Comparison of ENCODE assay signal across 28 cellular contexts in the genomic region with DNA sequence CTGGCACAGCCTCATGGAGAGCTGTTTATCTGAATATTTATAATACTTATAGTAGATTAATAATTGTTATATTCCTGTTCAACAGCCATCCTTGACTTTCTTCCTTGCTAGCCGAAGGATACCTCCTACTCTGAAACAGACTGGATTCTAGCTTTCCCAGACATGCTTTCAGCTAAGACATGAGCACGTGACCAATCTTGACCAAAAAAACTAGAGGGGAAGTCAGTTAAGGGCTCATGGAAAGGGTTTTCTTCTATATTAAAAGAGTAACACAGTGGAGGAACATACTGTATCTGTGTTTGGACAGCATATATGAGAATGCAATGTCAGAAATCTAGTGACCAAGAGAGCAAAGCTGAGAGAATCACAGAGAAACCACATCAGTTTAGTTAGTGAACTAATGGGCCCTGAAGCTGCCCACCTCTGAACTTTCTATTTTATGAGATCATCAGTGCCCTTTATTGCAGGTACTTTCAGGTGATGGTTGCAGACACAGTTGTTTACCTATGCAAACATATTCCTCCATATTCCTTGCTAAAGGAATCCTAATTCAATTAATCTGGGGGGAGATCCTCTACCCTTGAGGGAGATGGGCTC.
"Had no signal": no experiment of that assay in that cellular context is flagged by ENCODE, and none has a peak within 500 bp of the region (broad histone marks: within the 10 kb centered on the region; RNA-seq: fewer than 3 reads in every experiment).

No MANE protein-coding gene starts in this region.

- DNase-seq: colonic mucosa; dermis blood vessel endothelial cell; effector CD4-positive, alpha-beta T cell; endodermal cell; erythroblast; foreskin keratinocyte; immature natural killer cell; left lung; lower lobe of right lung; mesenchymal stem cell; midbrain; occipital lobe; pancreas; retina; spleen; stimulated activated CD4-positive, alpha-beta T cell treated with anti-CD3 and anti-CD28 coated beads, Interleukin-15, amount 100 ng/mL, for 24 hours; stimulated activated CD4-positive, alpha-beta T cell treated with anti-CD3 and anti-CD28 coated beads, Interleukin-1b, Interleukin-23, amount 100 ng/mL, for 48 hours; stimulated activated CD4-positive, alpha-beta T cell treated with anti-CD3 and anti-CD28 coated beads, Interleukin-4, amount 100 ng/mL, for 24 hours; stimulated activated naive CD8-positive, alpha-beta T cell treated with anti-CD3 and anti-CD28 coated beads, Interleukin-15, amount 100 ng/mL, for 72 hours; transverse colon had no signal

- H3K27ac ChIP-seq: colonic mucosa, foreskin keratinocyte, lower lobe of right lung, neural progenitor cell, pancreas, prostate gland, thoracic aorta, transverse colon had no signal

- H3K36me3 Mint-ChIP-seq: immature natural killer cell; natural killer cell treated with Interleukin-12 subunit alpha and Interleukin-12 subunit beta and Interleukin-15 and Interleukin-18, amount 100 ng/mL, for 72 hours; neural progenitor cell; stimulated activated memory B cell treated with anti-CD40 and anti-IgM and Interleukin-4, amounts not matched to agents 10 μg/mL and 1 μg/mL and 100 μg/mL, for 72 hours had no signal

- H3K9ac ChIP-seq: neural progenitor cell had no signal

- H3K27ac Mint-ChIP-seq: endodermal cell; immature natural killer cell; natural killer cell treated with Interleukin-12 subunit alpha and Interleukin-12 subunit beta and Interleukin-15 and Interleukin-18, amount 100 ng/mL, for 72 hours; neural progenitor cell; stimulated activated memory B cell treated with anti-CD40 and anti-IgM and Interleukin-4, amounts not matched to agents 10 μg/mL and 1 μg/mL and 100 μg/mL, for 72 hours; stimulated activated naive CD8-positive, alpha-beta T cell treated with anti-CD3 and anti-CD28 coated beads, Interleukin-15, amount 100 ng/mL, for 72 hours had no signal

- H3K9me3 ChIP-seq: colonic mucosa, left lung, lower lobe of right lung, pancreas, prostate gland, thoracic aorta, transverse colon had no signal

- FAIRE-seq: endothelial cell of umbilical vein, keratinocyte, pancreas had no signal

- H3K4me1 Mint-ChIP-seq: endodermal cell had no signal

- ATAC-seq: foreskin keratinocyte; left lung; lower lobe of right lung; natural killer cell treated with Interleukin-12 subunit alpha and Interleukin-12 subunit beta and Interleukin-15 and Interleukin-18, amount 100 ng/mL, for 72 hours; pancreas; sciatic nerve; stimulated activated naive CD8-positive, alpha-beta T cell treated with anti-CD3 and anti-CD28 coated beads, Interleukin-15, amount 100 ng/mL, for 72 hours had no signal

- H3K36me3 ChIP-seq: colonic mucosa, left lung, lower lobe of right lung, neural progenitor cell, pancreas, prostate gland, spleen, thoracic aorta, transverse colon had no signal

- H3K27me3 ChIP-seq: colonic mucosa, foreskin keratinocyte, left lung, neural progenitor cell, pancreas, transverse colon had no signal

- H3K4me1 ChIP-seq: colonic mucosa, foreskin keratinocyte, pancreas, prostate gland, transverse colon had no signal

- H3K4me3 Mint-ChIP-seq: endodermal cell; immature natural killer cell; natural killer cell treated with Interleukin-12 subunit alpha and Interleukin-12 subunit beta and Interleukin-15 and Interleukin-18, amount 100 ng/mL, for 72 hours; neural progenitor cell; stimulated activated memory B cell treated with anti-CD40 and anti-IgM and Interleukin-4, amounts not matched to agents 10 μg/mL and 1 μg/mL and 100 μg/mL, for 72 hours; stimulated activated naive CD8-positive, alpha-beta T cell treated with anti-CD3 and anti-CD28 coated beads, Interleukin-15, amount 100 ng/mL, for 72 hours had no signal

- H3K4me2 ChIP-seq: neural progenitor cell had no signal

- H3K9me3 Mint-ChIP-seq: natural killer cell treated with Interleukin-12 subunit alpha and Interleukin-12 subunit beta and Interleukin-15 and Interleukin-18, amount 100 ng/mL, for 72 hours; stimulated activated memory B cell treated with anti-CD40 and anti-IgM and Interleukin-4, amounts not matched to agents 10 μg/mL and 1 μg/mL and 100 μg/mL, for 72 hours had no signal

- H2AFZ ChIP-seq: neural progenitor cell had no signal

- H3K4me3 ChIP-seq: colonic mucosa, left lung, lower lobe of right lung, neural progenitor cell, pancreas, prostate gland, spleen, thoracic aorta, transverse colon had no signal
